In genomic region chr2:84527137-84528129, GRCh38 we compare ENCODE assay signal across 15 cellular contexts. TPM values are rescaled to one million over a fixed set of nuclear protein-coding genes. Genes with fewer than 3 reads are reported as not detected.
DNase-seq lines count a peak whose midpoint lies in the region; ATAC-seq and TF ChIP-seq lines count a peak whose summit lies in the region.
"Had no signal": no experiment of that assay in that cellular context is flagged by ENCODE, and none has a peak within 500 bp of the region (broad histone marks: within the 10 kb centered on the region; RNA-seq: fewer than 3 reads in every experiment).

No MANE protein-coding gene starts in this region.

- no peaks in the 10 kb centered on the region for H3K9me3 ChIP-seq in colonic mucosa
- H3K9me3 ChIP-seq: gastroesophageal sphincter, right lobe of liver had no signal

- no peak for TF ChIP-seq CTCF in C4-2B (conservative IDR thresholded peaks at IDR 0.05)
- no peak for TF ChIP-seq CTCF in LNCaP clone FGC (IDR thresholded peaks at IDR 0.05; ENCODE audit: control insufficient read depth, extremely low read depth, insufficient read depth)
- no peak for TF ChIP-seq CTCF in colonic mucosa (IDR thresholded peaks at IDR 0.05)
- TF ChIP-seq CTCF in omental fat pad (IDR thresholded peaks at IDR 0.05): no peak

- DNase-seq in LNCaP clone FGC (ENCODE audit: low read depth): peak; percentile 63
- peak; percentile 33 for DNase-seq in colonic mucosa
- DNase-seq in omental fat pad (ENCODE audit: low spot score): no peak
- no peak for DNase-seq in DMS 273 (lab: John Stamatoyannopoulos, UW; ENCODE audit: unreplicated experiment)
- DNase-seq in kidney glomerular epithelial cell (lab: John Stamatoyannopoulos, UW): no peak
- DNase-seq in KBM-7: no peak
- no peak for DNase-seq in SIG-M5 (lab: John Stamatoyannopoulos, UW)
- DNase-seq: Kasumi-1, NCI-H526 treated with DMSO at 0.1 percent for 48 hours, right lobe of liver, Right ventricle myocardium superior, WERI-Rb-1 had no signal

- no peaks in the 10 kb centered on the region for H3K36me3 ChIP-seq in colonic mucosa
- H3K36me3 ChIP-seq: gastroesophageal sphincter, right lobe of liver, WERI-Rb-1 had no signal

- H3K27ac ChIP-seq in C4-2B: peak overlapping the region; percentile 55; the same call in 1 of the 2 replicates
- peak overlapping the region; percentile 18 for H3K27ac ChIP-seq in colonic mucosa
- H3K27ac ChIP-seq: gastroesophageal sphincter, right lobe of liver, WERI-Rb-1 had no signal

- no peaks in the 10 kb centered on the region for H3K27me3 ChIP-seq in colonic mucosa
- H3K27me3 ChIP-seq: gastroesophageal sphincter, right lobe of liver had no signal

- peak; percentile 77 for ATAC-seq in omental fat pad (ENCODE audit: low FRiP score)
- ATAC-seq: gastroesophageal sphincter, right lobe of liver had no signal

- H3K4me3 ChIP-seq in LNCaP clone FGC (ENCODE audit: low read depth, low read length): no peak overlapping the region
- no peak overlapping the region for H3K4me3 ChIP-seq in colonic mucosa
- H3K4me3 ChIP-seq: coronary artery, gastroesophageal sphincter, right lobe of liver had no signal

- H3K9ac ChIP-seq in colonic mucosa (ENCODE audit: low read depth in 2 of 2, low read length in 2 of 2): no peak overlapping the region

- intact Hi-C loops in colonic mucosa (cut with DNase I): loop anchor here (10.0 kb wide), 2 partner anchors 107 to 327 kb away; no protein-coding TSS in a partner anchor

- in situ Hi-C loops in KBM-7 (cut with MboI; ENCODE audit: low pct_unique_long_range_greater_than_20kb, low sequenced_read_pairs): no loop called here

- peaks cover 6% of the 10 kb centered on the region for H3K4me1 ChIP-seq in colonic mucosa
- H3K4me1 ChIP-seq: right lobe of liver had no signal

RNA-seq across cellular contexts. Expression of gene DNAH6, which starts 11.1 kb away (rescaled TPM):
- 1 to 10 TPM; 1.2 to 1.8 TPM for total RNA-seq in colonic mucosa
- 1 to 10 TPM in 2 of 4 donors, under 1 TPM in 2; 0.16 to 1.6 (median 1.2) TPM for total RNA-seq in omental fat pad

Comparison
In these comparisons a context has a peak if more than half of its experiments do, and no peak if none do; other contexts are left out.
1. DNase-seq: peak in LNCaP clone FGC (single experiment) and colonic mucosa (single experiment); none in omental fat pad (single experiment), DMS 273 (single experiment), kidney glomerular epithelial cell (single experiment), KBM-7 (single experiment) and SIG-M5 (single experiment).